ENCODE assay signal across 1 cellular context in the genomic region with DNA sequence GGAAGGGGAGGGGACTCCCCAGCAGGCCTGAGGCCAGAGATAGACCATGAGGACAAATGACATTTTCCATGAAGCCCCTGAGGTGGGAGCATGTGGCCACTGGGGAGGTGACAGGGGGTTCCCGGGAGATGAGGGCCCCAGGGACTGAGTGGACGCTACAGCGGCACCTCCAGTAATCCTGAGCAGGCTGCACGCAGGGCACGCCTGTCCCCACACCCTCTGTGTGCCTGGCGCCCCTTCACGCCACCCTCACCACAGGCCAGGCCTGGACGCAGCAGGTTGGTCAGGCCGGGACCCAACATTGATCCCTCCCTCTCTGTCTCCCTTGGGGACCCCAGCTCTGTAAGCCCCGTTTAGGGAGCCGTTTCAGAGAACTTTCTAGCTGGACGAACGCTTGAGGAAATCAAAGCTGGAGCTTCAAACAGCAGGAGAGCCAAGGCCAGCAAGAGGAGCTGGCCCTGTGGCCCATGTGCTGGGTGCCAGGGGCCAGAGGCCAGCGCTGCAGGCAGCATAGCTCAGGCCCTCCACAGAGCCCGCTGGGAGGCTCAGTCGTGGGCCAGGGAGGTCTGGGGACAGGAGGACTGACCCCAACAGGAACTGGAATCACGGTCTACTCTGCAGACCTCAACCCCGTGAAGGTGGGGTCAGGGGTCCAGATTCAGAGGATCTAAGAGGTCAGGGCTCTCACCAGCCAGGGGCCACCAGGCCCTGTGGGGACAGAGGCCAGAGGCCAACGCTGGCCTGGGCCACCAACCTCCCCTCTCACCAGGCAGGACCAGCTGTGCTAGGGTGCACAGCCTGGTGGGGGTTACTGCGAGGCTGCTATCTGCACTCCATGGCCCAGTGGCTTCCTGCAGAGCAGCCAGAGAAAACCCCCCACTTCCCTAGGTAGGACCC.
TF ChIP-seq lines count a peak whose summit lies in the region.

No MANE protein-coding gene starts in this region.

TF ChIP-seq in HepG2, 621 proteins besides CTCF, POLR2A, EP300 and RAD21 (continued from another document):
- TF ChIP-seq, protein P1, sequence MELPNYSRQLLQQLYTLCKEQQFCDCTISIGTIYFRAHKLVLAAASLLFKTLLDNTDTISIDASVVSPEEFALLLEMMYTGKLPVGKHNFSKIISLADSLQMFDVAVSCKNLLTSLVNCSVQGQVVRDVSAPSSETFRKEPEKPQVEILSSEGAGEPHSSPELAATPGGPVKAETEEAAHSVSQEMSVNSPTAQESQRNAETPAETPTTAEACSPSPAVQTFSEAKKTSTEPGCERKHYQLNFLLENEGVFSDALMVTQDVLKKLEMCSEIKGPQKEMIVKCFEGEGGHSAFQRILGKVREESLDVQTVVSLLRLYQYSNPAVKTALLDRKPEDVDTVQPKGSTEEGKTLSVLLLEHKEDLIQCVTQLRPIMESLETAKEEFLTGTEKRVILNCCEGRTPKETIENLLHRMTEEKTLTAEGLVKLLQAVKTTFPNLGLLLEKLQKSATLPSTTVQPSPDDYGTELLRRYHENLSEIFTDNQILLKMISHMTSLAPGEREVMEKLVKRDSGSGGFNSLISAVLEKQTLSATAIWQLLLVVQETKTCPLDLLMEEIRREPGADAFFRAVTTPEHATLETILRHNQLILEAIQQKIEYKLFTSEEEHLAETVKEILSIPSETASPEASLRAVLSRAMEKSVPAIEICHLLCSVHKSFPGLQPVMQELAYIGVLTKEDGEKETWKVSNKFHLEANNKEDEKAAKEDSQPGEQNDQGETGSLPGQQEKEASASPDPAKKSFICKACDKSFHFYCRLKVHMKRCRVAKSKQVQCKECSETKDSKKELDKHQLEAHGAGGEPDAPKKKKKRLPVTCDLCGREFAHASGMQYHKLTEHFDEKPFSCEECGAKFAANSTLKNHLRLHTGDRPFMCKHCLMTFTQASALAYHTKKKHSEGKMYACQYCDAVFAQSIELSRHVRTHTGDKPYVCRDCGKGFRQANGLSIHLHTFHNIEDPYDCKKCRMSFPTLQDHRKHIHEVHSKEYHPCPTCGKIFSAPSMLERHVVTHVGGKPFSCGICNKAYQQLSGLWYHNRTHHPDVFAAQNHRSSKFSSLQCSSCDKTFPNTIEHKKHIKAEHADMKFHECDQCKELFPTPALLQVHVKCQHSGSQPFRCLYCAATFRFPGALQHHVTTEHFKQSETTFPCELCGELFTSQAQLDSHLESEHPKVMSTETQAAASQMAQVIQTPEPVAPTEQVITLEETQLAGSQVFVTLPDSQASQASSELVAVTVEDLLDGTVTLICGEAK (IDR thresholded peaks at IDR 0.05), result no peak
- TF ChIP-seq, protein P1 (CRISPR knock-in tag; IDR thresholded peaks at IDR 0.05), result no peak
